ENCODE assay signal across 8 cellular contexts in genomic region chrX:51395807-51396728, GRCh38.
DNase-seq lines count a peak whose midpoint lies in the region; ATAC-seq and TF ChIP-seq lines count a peak whose summit lies in the region.

No MANE protein-coding gene starts in this region.

- H3F3A ChIP-seq in smooth muscle cell (ENCODE audit: low read depth) = no peaks in the 10 kb centered on the region

- H3K9ac ChIP-seq in subcutaneous abdominal adipose tissue (ENCODE audit: low read length in 5 of 5) (no peak overlapping the region), smooth muscle cell (ENCODE audit: low read depth) (no peak overlapping the region)

- DNase-seq in activated CD4-positive, alpha-beta memory T cell treated with anti-CD3 and anti-CD28 coated beads for 36 hours = peak; percentile 77
- DNase-seq in effector memory CD4-positive, alpha-beta T cell = peak; percentile 8 to 50 (median 13)
- no peak for DNase-seq in neural crest cell (ENCODE audit: low read depth, low spot score)
- no peak for DNase-seq in smooth muscle cell (lab: John Stamatoyannopoulos, UW; ENCODE audit: unreplicated experiment)
- no peak for DNase-seq in SKM-1 treated with dmso at 0.1 percent for 144 hours (lab: John Stamatoyannopoulos, UW; ENCODE audit: unreplicated experiment)

- no peaks in the 10 kb centered on the region for H3K79me2 ChIP-seq in smooth muscle cell (ENCODE audit: low read depth)

- no peaks in the 10 kb centered on the region for H3K4me1 ChIP-seq in effector memory CD4-positive, alpha-beta T cell (ENCODE audit: control insufficient read depth, insufficient read depth, low read length, poor library complexity, severe bottlenecking)
- H3K4me1 ChIP-seq in subcutaneous abdominal adipose tissue (ENCODE audit: control insufficient read depth in 5 of 5, insufficient read depth in 5 of 5, low read length in 5 of 5) (peaks cover 0 to 11% (median 8%) of the 10 kb centered on the region in 5 donors), smooth muscle cell (ENCODE audit: low read depth) (no peaks in the 10 kb centered on the region)

- TF ChIP-seq CTCF in neural crest cell (conservative IDR thresholded peaks at IDR 0.05) (peak; percentile 46), smooth muscle cell (IDR thresholded peaks at IDR 0.05; ENCODE audit: borderline replicate concordance, insufficient read depth, poor library complexity, severe bottlenecking) (no peak)

- H3K27me3 ChIP-seq in effector memory CD4-positive, alpha-beta T cell (replicated peaks; ENCODE audit: control insufficient read depth, insufficient read depth, low read length, poor library complexity, severe bottlenecking) = no peaks in the 10 kb centered on the region
- peaks cover 2 to 14% (median 9%) of the 10 kb centered on the region in 5 donors for H3K27me3 ChIP-seq in subcutaneous abdominal adipose tissue (ENCODE audit: control insufficient read depth in 5 of 5, insufficient read depth in 4 of 5, low read length in 5 of 5)
- H3K27me3 ChIP-seq in smooth muscle cell (ENCODE audit: low read depth) = no peaks in the 10 kb centered on the region

- ATAC-seq in HG03432 (IDR thresholded peaks at IDR 0.05; ENCODE audit: unreplicated experiment) (peak; percentile 37), HG03457 (IDR thresholded peaks at IDR 0.05; ENCODE audit: unreplicated experiment) (no peak)

- H3K36me3 ChIP-seq in effector memory CD4-positive, alpha-beta T cell (ENCODE audit: control insufficient read depth, insufficient read depth, low read length) = no peaks in the 10 kb centered on the region
- H3K36me3 ChIP-seq in subcutaneous abdominal adipose tissue (ENCODE audit: control insufficient read depth in 5 of 5, insufficient read depth in 5 of 5, low read length in 5 of 5) (no peaks in the 10 kb centered on the region), smooth muscle cell (ENCODE audit: low read depth) (no peaks in the 10 kb centered on the region)

- peak overlapping the region; percentile 79 for H3K27ac Mint-ChIP-seq in activated CD4-positive, alpha-beta memory T cell treated with anti-CD3 and anti-CD28 coated beads for 36 hours
- no peak overlapping the region for H3K27ac Mint-ChIP-seq in neural crest cell (ENCODE audit: unreplicated experiment)

- no peaks in the 10 kb centered on the region for H3K36me3 Mint-ChIP-seq in activated CD4-positive, alpha-beta memory T cell treated with anti-CD3 and anti-CD28 coated beads for 36 hours
- no peaks in the 10 kb centered on the region for H3K36me3 Mint-ChIP-seq in neural crest cell (ENCODE audit: low read depth)

- no peak overlapping the region for H2AFZ ChIP-seq in smooth muscle cell (ENCODE audit: low read depth)

- peak overlapping the region; percentile 82 for H3K4me3 Mint-ChIP-seq in activated CD4-positive, alpha-beta memory T cell treated with anti-CD3 and anti-CD28 coated beads for 36 hours
- H3K4me3 Mint-ChIP-seq in neural crest cell = no peak overlapping the region

- no peaks in the 10 kb centered on the region for H4K20me1 ChIP-seq in smooth muscle cell (ENCODE audit: low read depth)

- no peaks in the 10 kb centered on the region for H3K27me3 Mint-ChIP-seq in activated CD4-positive, alpha-beta memory T cell treated with anti-CD3 and anti-CD28 coated beads for 36 hours
- no peaks in the 10 kb centered on the region for H3K27me3 Mint-ChIP-seq in neural crest cell (ENCODE audit: low read depth)

- POLR2A ChIA-PET in activated CD4-positive, alpha-beta memory T cell treated with anti-CD3 and anti-CD28 coated beads for 36 hours (lab: Charles Lee) = interaction anchor here (0.8 kb wide), 1 partner anchor 9 kb away, joined by 3 read pairs; no protein-coding TSS in a partner anchor

- no peak overlapping the region for H3K4me2 ChIP-seq in smooth muscle cell

- no peaks in the 10 kb centered on the region for H3K9me3 ChIP-seq in effector memory CD4-positive, alpha-beta T cell (ENCODE audit: control insufficient read depth, low read length)
- H3K9me3 ChIP-seq in subcutaneous abdominal adipose tissue (ENCODE audit: control insufficient read depth in 5 of 5, low read length in 5 of 5) (peaks cover 0 to 4% (median 0%) of the 10 kb centered on the region in 5 donors), smooth muscle cell (replicated peaks; ENCODE audit: low read depth) (no peaks in the 10 kb centered on the region)

- H3K4me1 Mint-ChIP-seq in activated CD4-positive, alpha-beta memory T cell treated with anti-CD3 and anti-CD28 coated beads for 36 hours (ENCODE audit: low read depth) = peaks cover 52% of the 10 kb centered on the region
- no peaks in the 10 kb centered on the region for H3K4me1 Mint-ChIP-seq in neural crest cell

- intact Hi-C loops in activated CD4-positive, alpha-beta memory T cell treated with anti-CD3 and anti-CD28 coated beads for 36 hours (cut with micrococcal nuclease) = no loop called here

- H3K4me3 ChIP-seq in effector memory CD4-positive, alpha-beta T cell (ENCODE audit: insufficient read depth, low read depth, low read length, poor library complexity, severe bottlenecking) = peak overlapping the region; percentile 69
- H3K4me3 ChIP-seq in subcutaneous abdominal adipose tissue (ENCODE audit: low read depth in 1 of 5, low read length in 5 of 5) (peak overlapping the region; percentile 33 to 58 (median 51)), smooth muscle cell (no peak overlapping the region)

- H3K27ac ChIP-seq in effector memory CD4-positive, alpha-beta T cell (ENCODE audit: insufficient read depth, low read length, poor library complexity, severe bottlenecking) = peak overlapping the region; percentile 51
- no peak overlapping the region for H3K27ac ChIP-seq in subcutaneous abdominal adipose tissue (ENCODE audit: low read depth, low read length)
- H3K27ac ChIP-seq in smooth muscle cell (ENCODE audit: low read depth) = no peak overlapping the region

- CTCF ChIA-PET in activated CD4-positive, alpha-beta memory T cell treated with anti-CD3 and anti-CD28 coated beads for 36 hours (lab: Charles Lee) = interaction anchor here (1.0 to 1.6 kb wide), 5 partner anchors 25 to 64 kb away, joined by 3 to 6 read pairs (median 3); no protein-coding TSS in a partner anchor

- WGBS in smooth muscle cell (ENCODE audit: low lambda C conversion rate) = 80% methylated on average over 50 of the region's 50 CpGs

- peaks cover 5% of the 10 kb centered on the region for H3K9me3 Mint-ChIP-seq in activated CD4-positive, alpha-beta memory T cell treated with anti-CD3 and anti-CD28 coated beads for 36 hours
- H3K9me3 Mint-ChIP-seq in neural crest cell = peaks cover 12% of the 10 kb centered on the region

Comparison
In these comparisons a context has a peak if more than half of its experiments do, and no peak if none do; other contexts are left out.
1. DNase-seq: peak in activated CD4-positive, alpha-beta memory T cell treated with anti-CD3 and anti-CD28 coated beads for 36 hours (single experiment) and effector memory CD4-positive, alpha-beta T cell (3 of 3); none in neural crest cell (single experiment), smooth muscle cell (single experiment) and SKM-1 treated with dmso at 0.1 percent for 144 hours (single experiment).